ENCODE assay signal across 8 cellular contexts in the genomic region with DNA sequence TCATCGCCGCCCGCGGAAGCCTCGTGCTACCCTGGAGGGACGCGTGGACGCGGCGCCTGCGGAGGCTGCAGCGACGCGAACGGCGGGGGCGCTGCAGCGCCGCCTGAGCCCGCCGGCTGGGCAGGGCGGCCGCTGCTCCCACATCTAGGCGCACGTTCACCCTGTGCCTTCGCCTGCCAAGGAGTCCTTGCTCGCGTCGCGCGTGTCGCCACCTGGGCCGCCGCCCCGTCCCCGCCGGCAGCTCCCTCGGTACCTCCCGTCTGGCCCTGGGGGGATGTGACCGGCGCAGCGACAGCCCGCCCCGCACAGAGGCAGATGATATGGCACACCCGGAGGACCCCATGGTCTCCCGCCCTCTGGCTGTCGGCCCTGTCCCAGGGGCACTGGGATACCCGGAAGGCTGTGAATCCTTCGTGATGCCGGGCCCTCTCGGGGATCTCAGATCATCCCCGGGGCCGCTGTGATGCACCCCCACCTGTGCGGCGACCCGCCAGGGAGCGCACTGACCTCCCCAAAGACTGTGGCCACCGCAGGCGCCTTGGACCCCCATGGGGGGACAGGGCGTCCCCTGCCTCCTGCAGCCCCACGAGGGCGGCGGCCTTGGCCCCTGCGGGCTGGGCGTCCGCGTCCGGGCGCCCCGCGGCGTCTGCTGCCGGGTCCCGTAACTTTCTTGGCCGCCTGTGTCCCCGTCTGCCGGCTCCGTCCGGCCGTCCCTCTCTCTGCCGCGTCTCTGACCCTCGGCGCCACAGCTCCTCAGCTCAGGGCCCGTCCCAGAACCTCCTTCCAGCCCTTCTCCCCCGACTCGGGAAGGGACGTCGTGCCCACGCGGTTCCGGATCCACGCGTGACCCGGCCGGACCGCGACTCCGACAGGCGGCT. TPM values are rescaled to one million over a fixed set of nuclear protein-coding genes. Genes with fewer than 3 reads are reported as not detected.
A peak's percentile ranks its signal among the peaks of the same experiment; 100 is the strongest.
DNase-seq lines count a peak whose midpoint lies in the region; ATAC-seq and TF ChIP-seq lines count a peak whose summit lies in the region.

No MANE protein-coding gene starts in this region.

- no peaks in the 10 kb centered on the region for H3K36me3 Mint-ChIP-seq in activated CD4-positive, alpha-beta T cell treated with anti-CD3 and anti-CD28 coated beads for 36 hours (ENCODE audit: low read depth)

- peak overlapping the region; percentile 77 for H3K4me3 ChIP-seq in AG10803 (ENCODE audit: low read length)
- H3K4me3 ChIP-seq in dorsolateral prefrontal cortex = peak overlapping the region; percentile 64 to 96 (median 82)
- H3K4me3 ChIP-seq in lower lobe of right lung = peak overlapping the region; percentile 84

- peaks cover 0 to 24% (median 2%) of the 10 kb centered on the region in 45 donors for H3K27me3 ChIP-seq in dorsolateral prefrontal cortex
- peaks cover 39% of the 10 kb centered on the region for H3K27me3 ChIP-seq in lower lobe of right lung (ENCODE audit: low read depth)

- H3K4me1 Mint-ChIP-seq in activated CD4-positive, alpha-beta T cell treated with anti-CD3 and anti-CD28 coated beads for 36 hours = peaks cover 6% of the 10 kb centered on the region

- H3K27me3 Mint-ChIP-seq in activated CD4-positive, alpha-beta T cell treated with anti-CD3 and anti-CD28 coated beads for 36 hours = peaks cover 20% of the 10 kb centered on the region

- intact Hi-C loops in activated CD4-positive, alpha-beta T cell treated with anti-CD3 and anti-CD28 coated beads for 36 hours (cut with DNase I, micrococcal nuclease) = loop anchor here (1.0 to 5.0 kb wide), 7 partner anchors 13 to 267 kb away; a partner anchor contains a TSS
- intact Hi-C loops in dorsolateral prefrontal cortex (cut with DNase I) = loop anchor here in 1 of 2 donors (5.0 kb wide), 1 partner anchor 47 kb away; a partner anchor contains a TSS
- intact Hi-C loops in lower lobe of right lung (cut with DNase I) = no loop called here

- H3K4me3 Mint-ChIP-seq in activated CD4-positive, alpha-beta T cell treated with anti-CD3 and anti-CD28 coated beads for 36 hours = peak overlapping the region; percentile 71

- peak; percentile 40 for DNase-seq in AG10803 (ENCODE audit: low read depth)
- peak; percentile 75 for DNase-seq in GM19238 (ENCODE audit: insufficient read length, low spot score)
- DNase-seq in M059J (ENCODE audit: low read depth) = peak; percentile 47
- DNase-seq in activated CD4-positive, alpha-beta T cell treated with anti-CD3 and anti-CD28 coated beads for 36 hours = peak; percentile 76
- DNase-seq in dorsolateral prefrontal cortex = peak in 3 of 10 donors; percentile 59 to 75 (median 63)
- peak; percentile 69 for DNase-seq in lower lobe of right lung
- peak; percentile 27 for DNase-seq in stimulated activated CD8-positive, alpha-beta memory T cell treated with anti-CD3 and anti-CD28 coated beads, Interleukin-15, amount 100 ng/mL, for 1 hour (ENCODE audit: low read depth)
- no peak for DNase-seq in NCI-H187 (lab: John Stamatoyannopoulos, UW)

- no peaks in the 10 kb centered on the region for H3K36me3 ChIP-seq in lower lobe of right lung

- peaks cover 40% of the 10 kb centered on the region for H3K4me1 ChIP-seq in lower lobe of right lung

- POLR2A ChIA-PET in activated CD4-positive, alpha-beta T cell treated with anti-CD3 and anti-CD28 coated beads for 36 hours (lab: Charles Lee) = interaction anchor here (0.7 kb wide), 1 partner anchor 192 kb away, joined by 3 read pairs; no protein-coding TSS in a partner anchor

- peak overlapping the region; percentile 69 for H3K27ac Mint-ChIP-seq in activated CD4-positive, alpha-beta T cell treated with anti-CD3 and anti-CD28 coated beads for 36 hours

- H3K27ac ChIP-seq in dorsolateral prefrontal cortex = peak overlapping the region in 56 of 59 donors; percentile 5 to 95 (median 84)
- peak overlapping the region; percentile 84 for H3K27ac ChIP-seq in lower lobe of right lung

- no peaks in the 10 kb centered on the region for H3K9me3 ChIP-seq in lower lobe of right lung

- no peaks in the 10 kb centered on the region for H3K9me3 Mint-ChIP-seq in activated CD4-positive, alpha-beta T cell treated with anti-CD3 and anti-CD28 coated beads for 36 hours (ENCODE audit: low read depth)

- CTCF ChIA-PET in activated CD4-positive, alpha-beta T cell treated with anti-CD3 and anti-CD28 coated beads for 36 hours (lab: Charles Lee) = no interaction called here

- ATAC-seq in activated CD4-positive, alpha-beta T cell treated with anti-CD3 and anti-CD28 coated beads for 36 hours = peak; percentile 59
- ATAC-seq in lower lobe of right lung = peak; percentile 74 to 76

- 0 out of 2 replicates have a peak, but pooled peaks have one; percentile 10 for TF ChIP-seq CTCF in AG10803 (conservative IDR thresholded peaks at IDR 0.05; ENCODE audit: low read length)
- peak in 53 of 56 donors; percentile 9 to 75 (median 45) for TF ChIP-seq CTCF in dorsolateral prefrontal cortex (IDR thresholded peaks at IDR 0.05 in 54 of 56, conservative IDR thresholded peaks at IDR 0.05 in 2 of 56; ENCODE audit: low read depth in 1 of 56, partially characterized antibody in 56 of 56)
- peak; percentile 45 for TF ChIP-seq CTCF in lower lobe of right lung (IDR thresholded peaks at IDR 0.05)

RNA-seq across cellular contexts. Expression of a gene that starts 0.7 kb away (rescaled TPM):
- total RNA-seq in M059J (2014; rRNA removed; shearing (Covaris generic)) = 14.8 and 19.2 TPM in 2 replicates
- 10 to 100 TPM; 10.4 to 12.7 TPM for total RNA-seq in activated CD4-positive, alpha-beta T cell treated with anti-CD3 and anti-CD28 coated beads for 36 hours
- 10 to 100 TPM; 27.5 to 97.0 (median 62.6) TPM for total RNA-seq in dorsolateral prefrontal cortex
- 40.2 TPM for total RNA-seq in lower lobe of right lung

RNA-seq across cellular contexts. Expression of a gene that starts 3.1 kb away (rescaled TPM):
- 0.44 TPM in 1 of 2 replicates, not detected in the other for total RNA-seq in M059J (2014; rRNA removed; shearing (Covaris generic))
- not detected for total RNA-seq in activated CD4-positive, alpha-beta T cell treated with anti-CD3 and anti-CD28 coated beads for 36 hours
- 1 to 10 TPM in 106 of 120 experiments, under 1 TPM in 13, not detected in 1; 0.48 to 4.0 (median 1.6) TPM for total RNA-seq in dorsolateral prefrontal cortex
- 0.24 TPM for total RNA-seq in lower lobe of right lung

RNA-seq across cellular contexts. Expression of a gene that starts 14.3 kb away (rescaled TPM):
- total RNA-seq in M059J (2014; rRNA removed; shearing (Covaris generic)) = 22.6 and 22.8 TPM in 2 replicates
- 10 to 100 TPM; 21.0 to 23.1 TPM for total RNA-seq in activated CD4-positive, alpha-beta T cell treated with anti-CD3 and anti-CD28 coated beads for 36 hours
- total RNA-seq in dorsolateral prefrontal cortex = 10 to 100 TPM in 3 of 120 experiments, 1 to 10 TPM in 117; 1.9 to 10.8 (median 5.0) TPM
- total RNA-seq in lower lobe of right lung = 0.68 TPM

RNA-seq across cellular contexts. Expression of a gene that starts 39.5 kb away (rescaled TPM):
- total RNA-seq in M059J (2014; rRNA removed; shearing (Covaris generic)) = 80.0 and 81.3 TPM in 2 replicates
- total RNA-seq in activated CD4-positive, alpha-beta T cell treated with anti-CD3 and anti-CD28 coated beads for 36 hours = 100 to 1,000 TPM in 1 of 2 experiments, 10 to 100 TPM in 1; 91.7 to 130 TPM
- 100 to 1,000 TPM; 283 to 670 (median 496) TPM for total RNA-seq in dorsolateral prefrontal cortex
- total RNA-seq in lower lobe of right lung = 313 TPM

RNA-seq across cellular contexts. Expression of a gene that starts 45.0 kb away (rescaled TPM):
- total RNA-seq in M059J (2014; rRNA removed; shearing (Covaris generic)) = 34.3 and 53.2 TPM in 2 replicates
- 10 to 100 TPM; 52.2 to 53.4 TPM for total RNA-seq in activated CD4-positive, alpha-beta T cell treated with anti-CD3 and anti-CD28 coated beads for 36 hours
- total RNA-seq in dorsolateral prefrontal cortex = 10 to 100 TPM in 29 of 120 experiments, 1 to 10 TPM in 91; 3.8 to 15.4 (median 8.3) TPM
- 3.4 TPM for total RNA-seq in lower lobe of right lung

Comparison
In these comparisons a context has a peak if more than half of its experiments do, and no peak if none do; other contexts are left out.
1. DNase-seq: peak in AG10803 (single experiment), GM19238 (single experiment), M059J (single experiment), activated CD4-positive, alpha-beta T cell treated with anti-CD3 and anti-CD28 coated beads for 36 hours (single experiment), lower lobe of right lung (single experiment) and stimulated activated CD8-positive, alpha-beta memory T cell treated with anti-CD3 and anti-CD28 coated beads, Interleukin-15, amount 100 ng/mL, for 1 hour (single experiment); none in NCI-H187 (0 of 2).
2. Peak in every context shown above with its lines, with median percentiles within 50 percentile points of each other: H3K4me3 ChIP-seq and CTCF ChIP-seq.